In genomic region chr7:35037526-35038339, GRCh38 we compare ENCODE assay signal across 8 cellular contexts. TPM values are rescaled to one million over a fixed set of nuclear protein-coding genes. Genes with fewer than 3 reads are reported as not detected.
DNase-seq lines count a peak whose midpoint lies in the region; ATAC-seq and TF ChIP-seq lines count a peak whose summit lies in the region.

No MANE protein-coding gene starts in this region.

- ATAC-seq in HG02870 (IDR thresholded peaks at IDR 0.05; ENCODE audit: unreplicated experiment) = peak; percentile 74

- no peak for TF ChIP-seq POLR2A in vagina (IDR thresholded peaks at IDR 0.05)

- TF ChIP-seq CTCF in GM13977 (IDR thresholded peaks at IDR 0.05; ENCODE audit: extremely low read depth, insufficient read depth, missing control alignments) = peak; percentile 92
- TF ChIP-seq CTCF in right atrium auricular region (IDR thresholded peaks at IDR 0.05) = peak; percentile 78 to 96
- peak; percentile 55 to 77 (median 68) for TF ChIP-seq CTCF in vagina (IDR thresholded peaks at IDR 0.05)

- in situ Hi-C loops in GM13977 (cut with MboI; ENCODE audit: low pct_unique_long_range_greater_than_20kb, low sequenced_read_pairs, unreplicated experiment) = loop anchor here (25.0 kb wide), 1 partner anchor 200 kb away; no protein-coding TSS in a partner anchor

- H3K27ac ChIP-seq in angular gyrus (ENCODE audit: low read depth, low read length) (peak overlapping the region; percentile 83), right atrium auricular region (peak overlapping the region; percentile 89 to 95), vagina (peak overlapping the region; percentile 75)

- H3K4me3 ChIP-seq in right atrium auricular region = peak overlapping the region; percentile 73 to 75
- H3K4me3 ChIP-seq in vagina = peak overlapping the region; percentile 51 to 74

- DNase-seq in GM13977 (ENCODE audit: low spot score) = peak; percentile 97
- DNase-seq in NCI-H146 (lab: John Stamatoyannopoulos, UW) = peak; percentile 95
- DNase-seq in T-helper 1 cell = peak; percentile 74 to 90 (median 83)
- peak; percentile 89 for DNase-seq in right atrium auricular region (ENCODE audit: low spot score)
- DNase-seq in putamen (ENCODE audit: low spot score) = peak; percentile 94
- DNase-seq in vagina (ENCODE audit: extremely low spot score in 2 of 2) = peak in 1 of 2 donors; percentile 90

- no peaks in the 10 kb centered on the region for H3K27me3 ChIP-seq in right atrium auricular region
- no peaks in the 10 kb centered on the region for H3K27me3 ChIP-seq in vagina

- no peaks in the 10 kb centered on the region for H3K36me3 ChIP-seq in right atrium auricular region
- H3K36me3 ChIP-seq in vagina = no peaks in the 10 kb centered on the region

- intact Hi-C loops in vagina (cut with DNase I) = no loop called here

- H3K9me3 ChIP-seq in right atrium auricular region (no peaks in the 10 kb centered on the region), vagina (no peaks in the 10 kb centered on the region)

- H3K4me1 ChIP-seq in right atrium auricular region (peaks cover 0 to 32% of the 10 kb centered on the region in 2 donors), vagina (peaks cover 25% of the 10 kb centered on the region)

RNA-seq across cellular contexts. Expression of gene DPY19L1, which starts 0.4 kb away (rescaled TPM):
- 10 to 100 TPM; 19.5 to 21.5 TPM for total RNA-seq in right atrium auricular region
- total RNA-seq in vagina = 11.3 TPM
